Comparison of ENCODE assay signal across 25 cellular contexts in genomic region chr11:68303982-68304780, GRCh38. TPM values are rescaled to one million over a fixed set of nuclear protein-coding genes. Genes with fewer than 3 reads are reported as not detected.
A peak's percentile ranks its signal among the peaks of the same experiment; 100 is the strongest.
DNase-seq lines count a peak whose midpoint lies in the region; ATAC-seq, FAIRE-seq and TF ChIP-seq lines count a peak whose summit lies in the region.
"Had no signal": no experiment of that assay in that cellular context is flagged by ENCODE, and none has a peak within 500 bp of the region (broad histone marks: within the 10 kb centered on the region; RNA-seq: fewer than 3 reads in every experiment).

No MANE protein-coding gene starts in this region.

- BruUV-seq in GM12878 (replicated peaks; lab: Mats Ljungman, UMichigan), result no TSS peak

- no peak overlapping the region for H2BK5ac ChIP-seq in neuronal stem cell (ENCODE audit: low read length)

- no peak for TF ChIP-seq CTCF in A549 (IDR thresholded peaks at IDR 0.05)
- no peak for TF ChIP-seq CTCF in HEK293 (tag by site-specific recombination; IDR thresholded peaks at IDR 0.05)
- TF ChIP-seq CTCF in GM12878 (IDR thresholded peaks at IDR 0.05 in 2 of 3, conservative IDR thresholded peaks at IDR 0.05 in 1 of 3; ENCODE audit: control insufficient read depth in 2 of 3, extremely low read depth in 1 of 3, insufficient read depth in 1 of 3, low read depth in 3 of 3, low read length in 3 of 3), result no peak
- no peak for TF ChIP-seq CTCF in MM.1S (IDR thresholded peaks at IDR 0.05; ENCODE audit: low read length)
- TF ChIP-seq CTCF in esophagus squamous epithelium (IDR thresholded peaks at IDR 0.05), result no peak

- H3K79me1 ChIP-seq in neuronal stem cell (ENCODE audit: low read depth, low read length), result no peaks in the 10 kb centered on the region

- H3K9ac ChIP-seq in GM12878 (ENCODE audit: control insufficient read depth, insufficient read depth, low read length), result no peak overlapping the region
- H3K9ac ChIP-seq in neuronal stem cell (ENCODE audit: low read depth, low read length, poor library complexity), result no peak overlapping the region
- no peak overlapping the region for H3K9ac ChIP-seq in MM.1S (ENCODE audit: low read length)

- in situ Hi-C loops in GM12878 (cut with MboI), result no loop called here

- TF ChIP-seq RAD21 in A549 (conservative IDR thresholded peaks at IDR 0.05 in 1 of 2, IDR thresholded peaks at IDR 0.05 in 1 of 2), result no peak
- no peak for TF ChIP-seq RAD21 in GM12878 (IDR thresholded peaks at IDR 0.05; ENCODE audit: insufficient read depth, low read depth, low read length)

- RAD21 ChIA-PET in GM12878 (lab: Charles Lee; ENCODE audit: unreplicated experiment), result interaction anchor here (1.6 kb wide), 1 partner anchor 44 kb away, joined by 4 read pairs; no protein-coding TSS in a partner anchor

- no peak overlapping the region for H3K23ac ChIP-seq in neuronal stem cell (ENCODE audit: low read depth, low read length, poor library complexity)

- no peak overlapping the region for H3K4me2 ChIP-seq in A549
- no peak overlapping the region for H3K4me2 ChIP-seq in GM12878 (ENCODE audit: control insufficient read depth, insufficient read depth)
- no peak overlapping the region for H3K4me2 ChIP-seq in neuronal stem cell (ENCODE audit: insufficient read depth, low read length, poor library complexity, severe bottlenecking)
- H3K4me2 ChIP-seq in MM.1S (ENCODE audit: low read depth, low read length), result no peak overlapping the region
- H3K4me2 ChIP-seq: GM23338 had no signal

- FAIRE-seq in A549 (lab: Jason Lieb, UNC) (no peak), GM12878 (lab: Jason Lieb, UNC) (peak; percentile 59)
- FAIRE-seq: GM18507 had no signal

- H3K4me3 ChIP-seq in A549 (no peak overlapping the region), HEK293 (ENCODE audit: low read depth, low read length) (no peak overlapping the region), GM12878 (no peak overlapping the region), neuronal stem cell (ENCODE audit: low read length in 2 of 2) (peak overlapping the region in 1 of 2 donors; percentile 2), MM.1S (ENCODE audit: low read length) (no peak overlapping the region), esophagus squamous epithelium (no peak overlapping the region)
- H3K4me3 ChIP-seq: GM23338 had no signal

- H3F3A ChIP-seq in MM.1S (ENCODE audit: insufficient read depth, low read length), result no peaks in the 10 kb centered on the region

- no peak overlapping the region for H3K4ac ChIP-seq in neuronal stem cell (ENCODE audit: low read length)

- peak overlapping the region; percentile 72 for H4K8ac ChIP-seq in neuronal stem cell (ENCODE audit: low read depth, low read length)

- TF ChIP-seq POLR2A in A549 (IDR thresholded peaks at IDR 0.05; ENCODE audit: low read length), result no peak
- TF ChIP-seq POLR2A in GM12878 (IDR thresholded peaks at IDR 0.05; ENCODE audit: low read depth, low read length), result no peak
- no peak for TF ChIP-seq POLR2A in esophagus squamous epithelium (IDR thresholded peaks at IDR 0.05)

- H3K27me3 ChIP-seq in GM12878 (replicated peaks in 1 of 2; ENCODE audit: control insufficient read depth in 2 of 2, insufficient read depth in 2 of 2, low read length in 1 of 2) (no peaks in the 10 kb centered on the region), neuronal stem cell (ENCODE audit: control insufficient read depth in 3 of 3, insufficient read depth in 3 of 3, low read depth in 1 of 3, low read length in 3 of 3) (peaks cover 0 to 2% (median 0%) of the 10 kb centered on the region in 3 experiments), MM.1S (replicated peaks; ENCODE audit: insufficient read depth, low read length) (no peaks in the 10 kb centered on the region), esophagus squamous epithelium (no peaks in the 10 kb centered on the region)

- intact Hi-C loops in GM12878 (cut with micrococcal nuclease; ENCODE audit: unreplicated experiment) (no loop called here), esophagus squamous epithelium (cut with DNase I) (no loop called here)

- no peak overlapping the region for H2BK12ac ChIP-seq in neuronal stem cell (ENCODE audit: low read length)

- H4K91ac ChIP-seq in neuronal stem cell (ENCODE audit: low read depth, low read length, poor library complexity), result no peak overlapping the region

- SMC1A ChIA-PET in GM12878 (lab: Charles Lee; ENCODE audit: uncharacterized antibody, unreplicated experiment), result interaction anchor here (1.3 to 1.6 kb wide), 2 partner anchors 32 to 46 kb away, joined by 3 to 4 read pairs; no protein-coding TSS in a partner anchor

- DNase-seq in A549 (ENCODE audit: low read depth in 1 of 2, low spot score in 1 of 2), result no peak
- DNase-seq in GM12878 (ENCODE audit: low read depth, low spot score), result no peak
- no peak for DNase-seq in neuronal stem cell (ENCODE audit: low spot score)
- no peak for DNase-seq in MM.1S
- no peak for DNase-seq in kidney tubule cell (ENCODE audit: low spot score)
- no peak for DNase-seq in esophagus squamous epithelium (lab: John Stamatoyannopoulos, UW)
- DNase-seq: 8988T, AML-193, Calu3, DMS79 treated with DMSO at 0.1 percent for 48 hours, GF-D8, H9, HFFc6, NCI-H1105 treated with DMSO at 0.1 percent for 48 hours, NCI-H146, NCI-H1930, NCI-H2107, NCI-H524 treated with DMSO at 0.1 percent for 48 hours, NCI-H774, PC-3 had no signal

- POLR2A ChIA-PET in A549 (lab: Yijun Ruan, JAX), result no interaction called here
- POLR2A ChIA-PET in HEK293 (lab: Yijun Ruan, JAX), result no interaction called here
- POLR2A ChIA-PET in GM12878 (lab: Charles Lee), result no interaction called here

- no peak overlapping the region for H2BK120ac ChIP-seq in neuronal stem cell (ENCODE audit: low read depth, low read length)

- H3K36me3 ChIP-seq in HEK293 (ENCODE audit: control insufficient read depth in 2 of 2, insufficient read depth in 1 of 2, low read length in 2 of 2), result no peaks in the 10 kb centered on the region
- no peaks in the 10 kb centered on the region; a peak in 1 of 4 replicates for H3K36me3 ChIP-seq in GM12878 (ENCODE audit: control insufficient read depth in 2 of 2, insufficient read depth in 2 of 2, low read length in 1 of 2)
- H3K36me3 ChIP-seq in neuronal stem cell (replicated peaks in 1 of 2; ENCODE audit: control insufficient read depth in 2 of 2, insufficient read depth in 2 of 2, low read length in 2 of 2), result no peaks in the 10 kb centered on the region
- no peaks in the 10 kb centered on the region for H3K36me3 ChIP-seq in MM.1S (replicated peaks; ENCODE audit: insufficient read depth, low read length)
- H3K36me3 ChIP-seq in esophagus squamous epithelium, result no peaks in the 10 kb centered on the region

- TF ChIP-seq EP300 in A549 (IDR thresholded peaks at IDR 0.05) (no peak), GM12878 (IDR thresholded peaks at IDR 0.05; ENCODE audit: borderline replicate concordance in 1 of 2, control insufficient read depth in 1 of 2, low read depth in 2 of 2, low read length in 2 of 2) (no peak)

- peak overlapping the region; percentile 89 for H2AK5ac ChIP-seq in neuronal stem cell (ENCODE audit: low read depth, low read length)

- H4K20me1 ChIP-seq in GM12878 (ENCODE audit: control insufficient read depth, insufficient read depth) (no peaks in the 10 kb centered on the region), MM.1S (ENCODE audit: insufficient read depth, low read length) (no peaks in the 10 kb centered on the region)

- H3K4me1 ChIP-seq in A549 (peaks cover 12% of the 10 kb centered on the region), HEK293 (ENCODE audit: control insufficient read depth, insufficient read depth, low read length) (no peaks in the 10 kb centered on the region), GM12878 (ENCODE audit: control insufficient read depth, insufficient read depth, low read length) (no peaks in the 10 kb centered on the region; the same call in 1 of the 2 replicates), neuronal stem cell (ENCODE audit: control insufficient read depth in 2 of 2, insufficient read depth in 1 of 2, low read depth in 1 of 2, low read length in 2 of 2) (no peaks in the 10 kb centered on the region), MM.1S (ENCODE audit: low read length) (no peaks in the 10 kb centered on the region), esophagus squamous epithelium (peaks cover 0 to 2% (median 0%) of the 10 kb centered on the region in 3 donors)

- H3K14ac ChIP-seq in neuronal stem cell (ENCODE audit: low read length), result no peak overlapping the region

- WGBS in A549 (ENCODE audit: missing lambda C conversion rate), result 93% methylated on average over 6 of the region's 7 CpGs
- WGBS in GM12878 (ENCODE audit: insufficient coverage, insufficient replicate concordance, low lambda C conversion rate, missing lambda C conversion rate), result 82% methylated on average over 7 of the region's 7 CpGs
- WGBS in neuronal stem cell (ENCODE audit: extremely low coverage in 2 of 2, insufficient read length in 2 of 2, insufficient replicate concordance in 1 of 2), 2 donors, result no CpG with 5 or more reads among the region's 7 CpGs
- WGBS in esophagus squamous epithelium, 2 donors, result 79 to 87% methylated on average over 4 to 7 of the region's 7 CpGs

- no peak overlapping the region for H2AFZ ChIP-seq in GM12878 (ENCODE audit: control insufficient read depth, low read depth, low read length)
- H2AFZ ChIP-seq in neuronal stem cell (ENCODE audit: low read length), result no peak overlapping the region
- H2AFZ ChIP-seq in MM.1S (ENCODE audit: low read length), result no peak overlapping the region
- H2AFZ ChIP-seq: GM23338 had no signal

- H3K18ac ChIP-seq in neuronal stem cell (ENCODE audit: low read length), result no peak overlapping the region

- CTCF ChIA-PET in A549 (lab: Yijun Ruan, JAX) (interaction anchor here (0.6 to 1.5 kb wide), 4 partner anchors 8 to 143 kb away, joined by 3 read pairs; partner anchors contain the start of genes C11orf24 and LRP5), HEK293 (lab: Yijun Ruan, JAX) (interaction anchor here (1.5 kb wide), 1 partner anchor 47 kb away, joined by 7 read pairs; no protein-coding TSS in a partner anchor), GM12878 (lab: Yijun Ruan, JAX) (interaction anchor here (1.4 kb wide), 1 partner anchor 12 kb away, joined by 3 read pairs; no protein-coding TSS in a partner anchor)

- H3K27ac ChIP-seq in A549 (no peak overlapping the region), HEK293 (ENCODE audit: extremely low read depth, low read depth, low read length) (no peak overlapping the region), GM12878 (ENCODE audit: control insufficient read depth, insufficient read depth) (no peak overlapping the region), neuronal stem cell (replicated peaks; ENCODE audit: low read length) (no peak overlapping the region), MM.1S (ENCODE audit: low read length) (no peak overlapping the region), esophagus squamous epithelium (no peak overlapping the region)
- H3K27ac ChIP-seq: C4-2B had no signal

- H3K9me3 ChIP-seq in A549 (peaks cover 8% of the 10 kb centered on the region; the same call in 2 of the 3 replicates), HEK293 (ENCODE audit: control insufficient read depth, insufficient read depth, low read depth, low read length) (no peaks in the 10 kb centered on the region), GM12878 (replicated peaks; ENCODE audit: control insufficient read depth, insufficient read depth, low read length) (peaks cover 3% of the 10 kb centered on the region; the same call in 1 of the 3 replicates), neuronal stem cell (replicated peaks in 1 of 2; ENCODE audit: control insufficient read depth in 2 of 2, insufficient read depth in 1 of 2, low read depth in 1 of 2, low read length in 2 of 2) (peaks cover 4 to 12% of the 10 kb centered on the region in 2 donors), MM.1S (replicated peaks; ENCODE audit: insufficient read depth, low read length) (no peaks in the 10 kb centered on the region), esophagus squamous epithelium (no peaks in the 10 kb centered on the region)

- H3K79me2 ChIP-seq in GM12878 (ENCODE audit: control insufficient read depth, insufficient read depth, low read length) (no peaks in the 10 kb centered on the region), MM.1S (ENCODE audit: low read length) (no peaks in the 10 kb centered on the region)

- ATAC-seq in A549 (no peak), GM12878 (no peak), GM19463 (IDR thresholded peaks at IDR 0.05; ENCODE audit: unreplicated experiment) (no peak)
- ATAC-seq: GM23338, PC-3 had no signal

- H3K9me2 ChIP-seq in MM.1S (replicated peaks; ENCODE audit: insufficient read depth, low read length), result no peaks in the 10 kb centered on the region

- no peak overlapping the region for H2BK15ac ChIP-seq in neuronal stem cell (ENCODE audit: low read length)

RNA-seq across cellular contexts. Expression of gene LRP5, which starts 8.2 kb away (rescaled TPM):
- polyA plus RNA-seq in A549 (2011; rRNA removed), result 10.9 and 15.9 TPM in 2 replicates
- polyA plus RNA-seq in A549 (2012; cell fraction: cytosol; rRNA removed), result 23.6 and 30.4 TPM in 2 replicates
- polyA plus RNA-seq in A549 (2012; cell fraction: nucleus; rRNA removed), result 58.4 and 70.6 TPM in 2 replicates
- polyA plus RNA-seq in A549 (2017; fragmentation: RNase III; extraction: RNeasy Plus Mini Kit Qiagen cat#74134 plus additional on column Dnase treatment), result 29.5 to 34.6 TPM (median 32.3 TPM) in 3 replicates
- polyA minus RNA-seq in A549 (2011; rRNA and poly(A)+ RNA removed), result 24.8 and 32.0 TPM in 2 replicates
- total RNA-seq in GM12878 (2013; cell fraction: nucleolus; rRNA removed), result 56.4 and 81.7 TPM in 2 replicates
- 13.1 and 15.7 TPM in 2 replicates for total RNA-seq in GM12878 (2014; rRNA removed)
- 6.4 and 7.9 TPM in 2 replicates for total RNA-seq in GM12878 (2014; rRNA removed; fragmentation: Illumina TruSeq; extraction: Trizol)
- 31.9 and 34.0 TPM in 2 replicates for total RNA-seq in GM12878 (2021)
- 1.8 TPM for polyA plus RNA-seq in GM12878 (2011; ENCODE audit: low read depth)
- 1.4 and 4.7 TPM in 2 replicates for polyA plus RNA-seq in GM12878 (2011; rRNA removed)
- polyA plus RNA-seq in GM12878 (2011; cell fraction: cytosol; rRNA removed), result 7.2 and 8.4 TPM in 2 replicates
- 15.6 and 23.2 TPM in 2 replicates for polyA plus RNA-seq in GM12878 (2011; cell fraction: nucleus; rRNA removed)
- polyA plus RNA-seq in GM12878 (2012), result 7.5 and 10.0 TPM in 2 replicates
- polyA plus RNA-seq in GM12878 (2014; fragmentation: Illumina TruSeq; extraction: Trizol), result 0.70 and 4.8 TPM in 2 replicates
- polyA plus RNA-seq in GM12878 (2014; fragmentation: Nextera tagmentation; extraction: Ambion mirVana), result under 1 TPM; 0.37 to 0.97 TPM
- 12.2 and 13.2 TPM in 2 replicates for polyA plus RNA-seq in GM12878 (2014; rRNA removed)
- 10 to 100 TPM in 1 of 2 experiments, 1 to 10 TPM in 1; 5.3 to 11.5 TPM for polyA plus RNA-seq in GM12878 (2016; fragmentation: Nextera tagmentation; extraction: Ambion mirVana)
- 12.6 and 23.1 TPM in 2 replicates for polyA minus RNA-seq in GM12878 (2011; rRNA and poly(A)+ RNA removed)
- 8.2 and 13.0 TPM in 2 replicates for polyA minus RNA-seq in GM12878 (2011; cell fraction: cytosol; rRNA and poly(A)+ RNA removed)
- polyA minus RNA-seq in GM12878 (2011; cell fraction: nucleus; rRNA and poly(A)+ RNA removed), result 12.1 and 20.7 TPM in 2 replicates
- polyA plus RNA-seq in neuronal stem cell (2013, experiment 1 of 2), result 32.3 TPM
- 34.5 TPM for polyA plus RNA-seq in neuronal stem cell (2013, experiment 2 of 2)
- 10 to 100 TPM; 13.7 to 24.0 (median 20.9) TPM for total RNA-seq in esophagus squamous epithelium

RNA-seq across cellular contexts. Expression of gene C11orf24, which starts 32.4 kb away (rescaled TPM):
- polyA plus RNA-seq in A549 (2011; rRNA removed) (29.4 and 30.6 TPM in 2 replicates), A549 (2017; fragmentation: RNase III; extraction: RNeasy Plus Mini Kit Qiagen cat#74134 plus additional on column Dnase treatment) (43.8 to 47.8 TPM (median 44.0 TPM) in 3 replicates), GM12878 (2011; rRNA removed) (14.5 and 25.9 TPM in 2 replicates), GM12878 (2014; fragmentation: Illumina TruSeq; extraction: Trizol) (18.5 and 39.0 TPM in 2 replicates), GM12878 (2014; fragmentation: Nextera tagmentation; extraction: Ambion mirVana) (1 to 10 TPM; 4.3 to 9.9 TPM), GM12878 (2014; rRNA removed) (63.4 and 70.3 TPM in 2 replicates), GM12878 (2016; fragmentation: Nextera tagmentation; extraction: Ambion mirVana) (100 to 1,000 TPM in 1 of 2 experiments, 10 to 100 TPM in 1; 93.4 to 104 TPM)
- 55.0 and 69.8 TPM in 2 replicates for polyA plus RNA-seq in A549 (2012; cell fraction: cytosol; rRNA removed)
- polyA plus RNA-seq in A549 (2012; cell fraction: nucleus; rRNA removed), result 45.5 and 58.2 TPM in 2 replicates
- 34.8 and 37.4 TPM in 2 replicates for polyA minus RNA-seq in A549 (2011; rRNA and poly(A)+ RNA removed)
- total RNA-seq in GM12878 (2013; cell fraction: nucleolus; rRNA removed), result 42.2 and 52.0 TPM in 2 replicates
- total RNA-seq in GM12878 (2014; rRNA removed) (43.3 and 43.7 TPM in 2 replicates), GM12878 (2014; rRNA removed; fragmentation: Illumina TruSeq; extraction: Trizol) (29.4 and 33.1 TPM in 2 replicates), GM12878 (2021) (61.7 and 74.6 TPM in 2 replicates), esophagus squamous epithelium (10 to 100 TPM; 11.4 to 23.3 (median 12.6) TPM)
- 20.8 TPM for polyA plus RNA-seq in GM12878 (2011; ENCODE audit: low read depth)
- 44.8 and 58.3 TPM in 2 replicates for polyA plus RNA-seq in GM12878 (2011; cell fraction: cytosol; rRNA removed)
- polyA plus RNA-seq in GM12878 (2011; cell fraction: nucleus; rRNA removed), result 36.4 and 41.9 TPM in 2 replicates
- polyA plus RNA-seq in GM12878 (2012), result 37.6 and 40.4 TPM in 2 replicates
- polyA minus RNA-seq in GM12878 (2011; rRNA and poly(A)+ RNA removed), result 17.3 and 26.1 TPM in 2 replicates
- 17.6 and 19.2 TPM in 2 replicates for polyA minus RNA-seq in GM12878 (2011; cell fraction: cytosol; rRNA and poly(A)+ RNA removed)
- polyA minus RNA-seq in GM12878 (2011; cell fraction: nucleus; rRNA and poly(A)+ RNA removed), result 13.5 and 23.2 TPM in 2 replicates
- 36.4 TPM for polyA plus RNA-seq in neuronal stem cell (2013, experiment 1 of 2)
- 35.7 TPM for polyA plus RNA-seq in neuronal stem cell (2013, experiment 2 of 2)
